In genomic region chr9:87599901-87600610, GRCh38 we compare ENCODE assay signal across 11 cellular contexts.
DNase-seq lines count a peak whose midpoint lies in the region; ATAC-seq, FAIRE-seq and TF ChIP-seq lines count a peak whose summit lies in the region.
"Had no signal": no experiment of that assay in that cellular context is flagged by ENCODE, and none has a peak within 500 bp of the region (broad histone marks: within the 10 kb centered on the region; RNA-seq: fewer than 3 reads in every experiment).

No MANE protein-coding gene starts in this region.

- DNase-seq in MCF 10A (ENCODE audit: unreplicated experiment) (peak; percentile 15), mammary epithelial cell (no peak), cardiac fibroblast (ENCODE audit: low read depth in 2 of 2) (peak; percentile 88 to 91), HepG2 (ENCODE audit: low spot score) (peak; percentile 73), urothelium cell line (ENCODE audit: low spot score) (peak; percentile 32), SIG-M5 (lab: John Stamatoyannopoulos, UW) (no peak), T-helper 1 cell (no peak)
- no peak for DNase-seq in activated CD4-positive, alpha-beta T cell treated with anti-CD3 and anti-CD28 coated beads for 36 hours
- DNase-seq: islet precursor cell, NCI-H187 had no signal

- H3K36me3 Mint-ChIP-seq in MCF 10A (ENCODE audit: insufficient read depth, unreplicated experiment): no peaks in the 10 kb centered on the region
- no peaks in the 10 kb centered on the region for H3K36me3 Mint-ChIP-seq in activated CD4-positive, alpha-beta T cell treated with anti-CD3 and anti-CD28 coated beads for 36 hours (ENCODE audit: low read depth)
- H3K36me3 Mint-ChIP-seq: activated naive CD8-positive, alpha-beta T cell had no signal

- dilution Hi-C loops in mammary epithelial cell (cut with HindIII; ENCODE audit: low sequenced_read_pairs): no loop called here

- H3K9me3 Mint-ChIP-seq in MCF 10A (ENCODE audit: unreplicated experiment): no peaks in the 10 kb centered on the region
- H3K9me3 Mint-ChIP-seq in activated CD4-positive, alpha-beta T cell treated with anti-CD3 and anti-CD28 coated beads for 36 hours (ENCODE audit: low read depth): no peaks in the 10 kb centered on the region

- no peak overlapping the region for H3K27ac ChIP-seq in mammary epithelial cell (ENCODE audit: insufficient read depth, low read depth, low read length)
- H3K27ac ChIP-seq in HepG2 (ENCODE audit: extremely low read length, insufficient read depth, low read length): peak overlapping the region; percentile 49

- H3K4me1 ChIP-seq in mammary epithelial cell (ENCODE audit: insufficient read depth, low read length): no peaks in the 10 kb centered on the region
- peaks cover 47% of the 10 kb centered on the region for H3K4me1 ChIP-seq in HepG2 (ENCODE audit: insufficient read depth, low read length)

- TF ChIP-seq RAD21 in HepG2 (CRISPR knock-in tag; IDR thresholded peaks at IDR 0.05): no peak

- no peak for FAIRE-seq in HepG2 (lab: Jason Lieb, UNC)
- FAIRE-seq in urothelium cell line (lab: Jason Lieb, UNC): no peak

- H3K9me3 ChIP-seq in mammary epithelial cell (replicated peaks; ENCODE audit: insufficient read depth, low read length) (no peaks in the 10 kb centered on the region), HepG2 (ENCODE audit: low read length) (no peaks in the 10 kb centered on the region)

- H3K4me1 Mint-ChIP-seq in MCF 10A (ENCODE audit: insufficient read depth, unreplicated experiment): no peaks in the 10 kb centered on the region
- peaks cover 7% of the 10 kb centered on the region for H3K4me1 Mint-ChIP-seq in activated CD4-positive, alpha-beta T cell treated with anti-CD3 and anti-CD28 coated beads for 36 hours

- POLR2A ChIA-PET in MCF 10A (lab: Yijun Ruan, JAX) (interaction anchor here (1.2 to 1.3 kb wide), 2 partner anchors 10 to 24 kb away, joined by 3 to 5 read pairs; no protein-coding TSS in a partner anchor), HepG2 (lab: Yijun Ruan, JAX) (interaction anchor here (2.0 to 2.4 kb wide), 2 partner anchors 13 to 29 kb away, joined by 9 to 23 read pairs; no protein-coding TSS in a partner anchor)
- POLR2A ChIA-PET in activated CD4-positive, alpha-beta T cell treated with anti-CD3 and anti-CD28 coated beads for 36 hours (lab: Charles Lee): no interaction called here

- TF ChIP-seq EP300 in HepG2 (IDR thresholded peaks at IDR 0.05; ENCODE audit: low read depth in 2 of 2, low read length in 2 of 2) (no peak), HepG2 (CRISPR knock-in tag; IDR thresholded peaks at IDR 0.05; ENCODE audit: borderline replicate concordance) (no peak)

- H3K4me2 ChIP-seq in mammary epithelial cell (ENCODE audit: insufficient read depth, low read depth, low read length): no peak overlapping the region
- H3K4me2 ChIP-seq in HepG2 (ENCODE audit: low read depth, low read length): no peak overlapping the region

- in situ Hi-C loops in mammary epithelial cell (cut with MboI; ENCODE audit: low sequenced_read_pairs in 2 of 2) (no loop called here), HepG2 (cut with HindIII; ENCODE audit: extremely low pct_ligation_motif_present, low pct_unique_long_range_greater_than_20kb) (no loop called here)

- BruUV-seq in MCF 10A (replicated peaks; lab: Mats Ljungman, UMichigan): no TSS peak
- BruUV-seq in mammary epithelial cell (replicated peaks; lab: Mats Ljungman, UMichigan): no TSS peak
- BruUV-seq in HepG2 (replicated peaks; lab: Mats Ljungman, UMichigan): no TSS peak

- intact Hi-C loops in MCF 10A (cut with micrococcal nuclease): no loop called here
- intact Hi-C loops in mammary epithelial cell (cut with micrococcal nuclease): no loop called here
- intact Hi-C loops in HepG2 (cut with micrococcal nuclease; ENCODE audit: unreplicated experiment): no loop called here
- intact Hi-C loops in activated CD4-positive, alpha-beta T cell treated with anti-CD3 and anti-CD28 coated beads for 36 hours (cut with DNase I, micrococcal nuclease): no loop called here

- no peak for TF ChIP-seq POLR2A in HepG2 (IDR thresholded peaks at IDR 0.05; ENCODE audit: insufficient read depth in 1 of 2, low read depth in 2 of 2, low read length in 2 of 2)

- TF ChIP-seq CTCF in MCF 10A (IDR thresholded peaks at IDR 0.05; ENCODE audit: unreplicated experiment): no peak
- TF ChIP-seq CTCF in mammary epithelial cell (conservative IDR thresholded peaks at IDR 0.05 in 1 of 2, IDR thresholded peaks at IDR 0.05 in 1 of 2; ENCODE audit: extremely low read depth in 1 of 2, insufficient read depth in 1 of 2, low read depth in 1 of 2, low read length in 2 of 2): no peak
- TF ChIP-seq CTCF in cardiac fibroblast (IDR thresholded peaks at IDR 0.05; ENCODE audit: low read depth, low read length): no peak
- no peak for TF ChIP-seq CTCF in HepG2 (CRISPR knock-in tag; IDR thresholded peaks at IDR 0.05)

- H3K9ac ChIP-seq in mammary epithelial cell (ENCODE audit: insufficient read depth, low read length): no peak overlapping the region
- no peak overlapping the region for H3K9ac ChIP-seq in HepG2 (ENCODE audit: insufficient read depth, low read depth, low read length)

- H3K27me3 Mint-ChIP-seq in MCF 10A (ENCODE audit: insufficient read depth, unreplicated experiment): no peaks in the 10 kb centered on the region
- H3K27me3 Mint-ChIP-seq in activated CD4-positive, alpha-beta T cell treated with anti-CD3 and anti-CD28 coated beads for 36 hours: peaks cover 16% of the 10 kb centered on the region

- H3K4me3 ChIP-seq in mammary epithelial cell (replicated peaks in 1 of 3; ENCODE audit: insufficient read depth in 1 of 3, low read depth in 2 of 3, low read length in 3 of 3) (no peak overlapping the region), cardiac fibroblast (replicated peaks in 1 of 2; ENCODE audit: low read depth in 2 of 2, low read length in 2 of 2) (peak overlapping the region; percentile 6 to 21), HepG2 (replicated peaks in 1 of 3; ENCODE audit: insufficient read depth in 1 of 3, low read depth in 2 of 3, low read length in 3 of 3) (no peak overlapping the region)

- H3K4me3 Mint-ChIP-seq in MCF 10A (ENCODE audit: unreplicated experiment): no peak overlapping the region
- H3K4me3 Mint-ChIP-seq in activated CD4-positive, alpha-beta T cell treated with anti-CD3 and anti-CD28 coated beads for 36 hours: no peak overlapping the region
- H3K4me3 Mint-ChIP-seq: activated naive CD8-positive, alpha-beta T cell had no signal

- CTCF ChIA-PET in MCF 10A (lab: Yijun Ruan, JAX): interaction anchor here (0.9 kb wide), 1 partner anchor 226 kb away, joined by 3 read pairs; no protein-coding TSS in a partner anchor
- CTCF ChIA-PET in mammary epithelial cell (lab: Charles Lee; ENCODE audit: low non-redundant PET): interaction anchor here (0.6 kb wide), 1 partner anchor 411 kb away, joined by 4 read pairs; no protein-coding TSS in a partner anchor
- CTCF ChIA-PET in HepG2 (lab: Yijun Ruan, JAX; ENCODE audit: low intra/inter-chr PET ratio, low total read pairs): no interaction called here
- CTCF ChIA-PET in activated CD4-positive, alpha-beta T cell treated with anti-CD3 and anti-CD28 coated beads for 36 hours (lab: Charles Lee): interaction anchor here (0.6 kb wide), 2 partner anchors 437 to 1678 kb away, joined by 3 to 5 read pairs; no protein-coding TSS in a partner anchor

- H2AFZ ChIP-seq in mammary epithelial cell (ENCODE audit: low read depth, low read length) (no peak overlapping the region), HepG2 (ENCODE audit: low read length) (no peak overlapping the region)

- H4K20me1 ChIP-seq in mammary epithelial cell (ENCODE audit: insufficient read depth, low read length): no peaks in the 10 kb centered on the region
- no peaks in the 10 kb centered on the region for H4K20me1 ChIP-seq in HepG2 (ENCODE audit: insufficient read depth, low read length)

- H3K27me3 ChIP-seq in mammary epithelial cell (ENCODE audit: insufficient read depth, low read length): no peaks in the 10 kb centered on the region
- no peaks in the 10 kb centered on the region for H3K27me3 ChIP-seq in HepG2 (ENCODE audit: control insufficient read depth in 1 of 2, insufficient read depth in 2 of 2, low read length in 2 of 2)

- H3K36me3 ChIP-seq in mammary epithelial cell (ENCODE audit: insufficient read depth, low read length) (no peaks in the 10 kb centered on the region), HepG2 (replicated peaks in 1 of 2; ENCODE audit: control insufficient read depth in 1 of 2, insufficient read depth in 2 of 2, low read length in 2 of 2) (peaks cover 1 to 2% of the 10 kb centered on the region in 2 experiments; a peak in 4 of 5 replicates)

- H3K79me2 ChIP-seq in mammary epithelial cell (ENCODE audit: insufficient read depth, low read length): no peaks in the 10 kb centered on the region
- H3K79me2 ChIP-seq in HepG2 (ENCODE audit: insufficient read depth, low read length): peaks cover 5% of the 10 kb centered on the region

- no peak overlapping the region for H3K27ac Mint-ChIP-seq in MCF 10A (ENCODE audit: low read depth, unreplicated experiment)
- no peak overlapping the region for H3K27ac Mint-ChIP-seq in activated CD4-positive, alpha-beta T cell treated with anti-CD3 and anti-CD28 coated beads for 36 hours
- H3K27ac Mint-ChIP-seq: activated naive CD8-positive, alpha-beta T cell had no signal

- WGBS in mammary epithelial cell (ENCODE audit: low coverage, missing lambda C conversion rate): 90% methylated on average over 15 of the region's 17 CpGs
- WGBS in HepG2 (ENCODE audit: low lambda C conversion rate): 88% methylated on average over 17 of the region's 17 CpGs

- ATAC-seq in HepG2: peak; percentile 78
- no peak for ATAC-seq in activated CD4-positive, alpha-beta T cell treated with anti-CD3 and anti-CD28 coated beads for 36 hours

TF ChIP-seq in HepG2, 621 proteins besides CTCF, POLR2A, EP300 and RAD21 (continues in another document):
- TF ChIP-seq SKI (IDR thresholded peaks at IDR 0.05; ENCODE audit: partially characterized antibody) (no peak), ARID3A (IDR thresholded peaks at IDR 0.05; ENCODE audit: low read depth, low read length) (peak; percentile 47)

Comparison
In these comparisons a context has a peak if more than half of its experiments do, and no peak if none do; other contexts are left out.
1. DNase-seq: peak in MCF 10A (single experiment), cardiac fibroblast (2 of 2), HepG2 (single experiment) and urothelium cell line (single experiment); none in mammary epithelial cell (single experiment), activated CD4-positive, alpha-beta T cell treated with anti-CD3 and anti-CD28 coated beads for 36 hours (single experiment), SIG-M5 (single experiment) and T-helper 1 cell (0 of 5).
2. H3K4me3 ChIP-seq: peak in cardiac fibroblast (2 of 2); none in mammary epithelial cell (0 of 3) and HepG2 (0 of 3).